1 cellular context compared by ENCODE assay signal in the genomic region with DNA sequence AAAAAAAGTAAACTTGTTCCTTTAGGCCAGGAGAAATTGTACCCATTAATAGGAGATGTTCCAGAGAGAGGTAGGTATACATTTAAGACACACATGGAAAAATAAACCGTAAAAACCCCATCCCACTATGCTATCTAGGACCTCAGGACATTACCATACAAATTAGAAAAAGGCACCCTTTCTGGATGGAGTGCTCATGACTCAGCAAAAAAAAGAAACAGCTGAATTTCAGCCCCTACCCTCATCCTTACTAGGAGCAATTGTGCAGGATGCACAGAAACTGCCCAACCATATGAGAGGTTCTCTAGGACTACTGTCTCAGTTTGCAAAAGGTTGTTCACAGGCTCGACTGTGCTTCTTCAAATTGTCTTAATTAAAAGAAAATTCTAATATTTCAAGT.
TF ChIP-seq lines count a peak whose summit lies in the region.

No MANE protein-coding gene starts in this region.

TF ChIP-seq in GM23338, 12 proteins besides CTCF, POLR2A, EP300 and RAD21 (continued from another document):
- TF ChIP-seq ZNF462 (CRISPR knock-in tag; IDR thresholded peaks at IDR 0.05): no peak
- no peak for TF ChIP-seq EZH2 (IDR thresholded peaks at IDR 0.05; ENCODE audit: low read depth, unreplicated experiment)
- no peak for TF ChIP-seq POLR2AphosphoS5 (IDR thresholded peaks at IDR 0.05; ENCODE audit: low read depth)
- no peak for TF ChIP-seq ETS1 (IDR thresholded peaks at IDR 0.05)
- no peak for TF ChIP-seq JUNB (IDR thresholded peaks at IDR 0.05; ENCODE audit: unreplicated experiment)
- no peak for TF ChIP-seq EZH2phosphoT487 (IDR thresholded peaks at IDR 0.05; ENCODE audit: unreplicated experiment)
- no peak for TF ChIP-seq REST (IDR thresholded peaks at IDR 0.05; ENCODE audit: unreplicated experiment)
- no peak for TF ChIP-seq CREB1 (CRISPR knock-in tag; IDR thresholded peaks at IDR 0.05; ENCODE audit: low read depth)
- no peak for TF ChIP-seq ZNF114 (CRISPR knock-in tag; IDR thresholded peaks at IDR 0.05)
- TF ChIP-seq NANOG (IDR thresholded peaks at IDR 0.05; ENCODE audit: borderline replicate concordance): no peak
